ENCODE assay signal across 1 cellular context in genomic region chr19:10725415-10725814, GRCh38.
TF ChIP-seq lines count a peak whose summit lies in the region.

No MANE protein-coding gene starts in this region.

TF ChIP-seq in IMR-90, 13 proteins besides CTCF, POLR2A, EP300 and RAD21:
- TF ChIP-seq RCOR1 (IDR thresholded peaks at IDR 0.05; ENCODE audit: insufficient replicate concordance, low read length), result no peak
- TF ChIP-seq ELK1 (IDR thresholded peaks at IDR 0.05; ENCODE audit: borderline replicate concordance, low read depth, low read length), result no peak
- TF ChIP-seq FOS (IDR thresholded peaks at IDR 0.05; ENCODE audit: low read depth, low read length), result no peak
- no peak for TF ChIP-seq NFE2L2 (IDR thresholded peaks at IDR 0.05; ENCODE audit: low read depth, low read length)
- no peak for TF ChIP-seq MAZ (IDR thresholded peaks at IDR 0.05; ENCODE audit: borderline replicate concordance, low read depth, low read length)
- no peak for TF ChIP-seq USF2 (IDR thresholded peaks at IDR 0.05; ENCODE audit: low read depth, low read length)
- TF ChIP-seq RFX5 (IDR thresholded peaks at IDR 0.05; ENCODE audit: low read depth, low read length), result no peak
